9 cellular contexts compared by ENCODE assay signal in the genomic region with DNA sequence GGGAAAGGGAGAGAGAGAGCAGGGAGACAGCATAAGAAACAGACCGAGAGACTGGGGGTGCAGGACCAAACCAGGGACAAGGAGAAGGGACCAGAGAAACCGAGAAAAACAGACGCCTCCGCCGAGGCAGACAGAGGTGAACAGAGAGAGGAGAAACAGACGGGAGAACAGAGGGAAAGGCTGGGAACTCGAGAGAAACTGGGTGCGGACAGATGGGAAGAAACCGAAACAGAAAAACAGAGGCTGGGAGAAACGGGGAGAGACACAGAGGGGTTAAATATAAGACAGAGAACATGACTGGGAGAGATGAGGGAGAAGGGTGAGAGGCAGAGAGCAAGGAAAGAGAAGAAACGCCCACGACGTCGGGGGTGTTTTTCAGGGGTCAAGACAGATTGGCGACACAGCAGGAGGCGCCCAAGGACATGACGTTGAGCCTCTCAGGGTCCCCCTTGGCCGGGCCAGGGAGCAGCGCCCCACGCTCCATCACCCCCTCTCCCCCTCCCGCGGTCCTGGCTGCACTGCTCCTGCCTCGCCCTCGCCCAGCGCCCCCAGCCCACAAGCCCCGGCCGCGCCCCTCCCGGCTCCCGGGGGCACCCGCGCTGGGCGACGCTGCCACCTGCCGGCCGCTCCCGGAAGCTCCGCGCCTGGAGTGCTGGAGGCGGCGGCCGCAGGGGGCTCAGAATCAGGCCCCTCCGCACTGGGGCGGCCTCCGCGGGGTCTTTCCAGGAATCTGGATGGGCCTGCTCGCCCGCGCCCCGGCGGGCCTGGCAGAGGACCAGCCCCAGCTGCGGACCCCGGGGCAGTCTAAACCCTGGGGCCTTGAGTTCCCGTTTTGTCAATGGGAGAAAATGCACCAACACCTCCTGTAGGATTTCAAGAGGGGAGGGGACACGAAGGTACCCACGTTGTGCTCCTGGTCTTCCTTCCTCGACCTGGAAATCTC. TPM values are rescaled to one million over a fixed set of nuclear protein-coding genes. Genes with fewer than 3 reads are reported as not detected.
DNase-seq lines count a peak whose midpoint lies in the region; ATAC-seq and TF ChIP-seq lines count a peak whose summit lies in the region.
"Had no signal": no experiment of that assay in that cellular context is flagged by ENCODE, and none has a peak within 500 bp of the region (broad histone marks: within the 10 kb centered on the region; RNA-seq: fewer than 3 reads in every experiment).

No MANE protein-coding gene starts in this region.

- H3K9me3 ChIP-seq in mucosa of descending colon, result no peaks in the 10 kb centered on the region

- peak overlapping the region; percentile 7 for H3K27ac Mint-ChIP-seq in endothelial cell (ENCODE audit: unreplicated experiment)
- peak overlapping the region; percentile 63 for H3K27ac Mint-ChIP-seq in stimulated activated effector memory CD8-positive, alpha-beta T cell treated with anti-CD3 and anti-CD28 coated beads, Interleukin-12 subunit alpha, Interleukin-12 subunit beta, amount 100 ng/mL, for 72 hours

- TF ChIP-seq CTCF in GM10248 (IDR thresholded peaks at IDR 0.05; ENCODE audit: control extremely low read depth, extremely low read depth, low read depth, missing control alignments), result peak; percentile 91
- TF ChIP-seq CTCF in endothelial cell (IDR thresholded peaks at IDR 0.05; ENCODE audit: unreplicated experiment), result peak; percentile 98
- TF ChIP-seq CTCF in mucosa of descending colon (IDR thresholded peaks at IDR 0.05), result peak; percentile 93

- H3K4me3 ChIP-seq in mucosa of descending colon, result peak overlapping the region; percentile 14

- peak overlapping the region; percentile 88 for H3K4me3 Mint-ChIP-seq in endothelial cell (ENCODE audit: unreplicated experiment)
- peak overlapping the region; percentile 75 for H3K4me3 Mint-ChIP-seq in stimulated activated effector memory CD8-positive, alpha-beta T cell treated with anti-CD3 and anti-CD28 coated beads, Interleukin-12 subunit alpha, Interleukin-12 subunit beta, amount 100 ng/mL, for 72 hours

- POLR2A ChIA-PET in GM10248 (lab: Yijun Ruan, JAX), result no interaction called here

- peaks cover 6% of the 10 kb centered on the region for H3K36me3 Mint-ChIP-seq in endothelial cell (ENCODE audit: low read depth, unreplicated experiment)
- no peaks in the 10 kb centered on the region for H3K36me3 Mint-ChIP-seq in stimulated activated effector memory CD8-positive, alpha-beta T cell treated with anti-CD3 and anti-CD28 coated beads, Interleukin-12 subunit alpha, Interleukin-12 subunit beta, amount 100 ng/mL, for 72 hours

- peak; percentile 70 for ATAC-seq in mucosa of descending colon
- ATAC-seq in stimulated activated effector memory CD8-positive, alpha-beta T cell treated with anti-CD3 and anti-CD28 coated beads, Interleukin-12 subunit alpha, Interleukin-12 subunit beta, amount 100 ng/mL, for 72 hours, result peak; percentile 55
- no peak for ATAC-seq in HG02571 (IDR thresholded peaks at IDR 0.05; ENCODE audit: unreplicated experiment)
- no peak for ATAC-seq in HG03442 (IDR thresholded peaks at IDR 0.05; ENCODE audit: unreplicated experiment)

- CTCF ChIA-PET in GM10248 (lab: Yijun Ruan, JAX), result interaction anchor here (0.7 to 5.1 kb wide), 23 partner anchors 10 to 246 kb away, joined by 3 to 128 read pairs (median 5); a partner anchor contains a TSS

- no peaks in the 10 kb centered on the region for H3K36me3 ChIP-seq in mucosa of descending colon (ENCODE audit: low read depth)

- DNase-seq in GM10248 (ENCODE audit: extremely low spot score) (peak; percentile 80), NCI-H1694 treated with DMSO at 0.1 percent for 48 hours (lab: John Stamatoyannopoulos, UW) (peak; percentile 55), endothelial cell (ENCODE audit: low spot score) (peak; percentile 85), mucosa of descending colon (peak in 2 of 3 donors; percentile 69 to 78)
- peak; percentile 2 to 15 for DNase-seq in activated CD8-positive, alpha-beta memory T cell treated with anti-CD3 and anti-CD28 coated beads for 4 hours (ENCODE audit: low read depth in 2 of 2)
- DNase-seq in stimulated activated effector memory CD8-positive, alpha-beta T cell treated with anti-CD3 and anti-CD28 coated beads, Interleukin-12 subunit alpha, Interleukin-12 subunit beta, amount 100 ng/mL, for 72 hours (ENCODE audit: low spot score in 2 of 2), result peak; percentile 64 to 83

- H3K4me1 ChIP-seq in mucosa of descending colon (ENCODE audit: low read depth), result peaks cover 25% of the 10 kb centered on the region

- H3K4me1 Mint-ChIP-seq in endothelial cell (ENCODE audit: unreplicated experiment), result peaks cover 22% of the 10 kb centered on the region
- peaks cover 17% of the 10 kb centered on the region for H3K4me1 Mint-ChIP-seq in stimulated activated effector memory CD8-positive, alpha-beta T cell treated with anti-CD3 and anti-CD28 coated beads, Interleukin-12 subunit alpha, Interleukin-12 subunit beta, amount 100 ng/mL, for 72 hours

- H3K9me3 Mint-ChIP-seq in endothelial cell (ENCODE audit: unreplicated experiment), result no peaks in the 10 kb centered on the region
- H3K9me3 Mint-ChIP-seq in stimulated activated effector memory CD8-positive, alpha-beta T cell treated with anti-CD3 and anti-CD28 coated beads, Interleukin-12 subunit alpha, Interleukin-12 subunit beta, amount 100 ng/mL, for 72 hours, result no peaks in the 10 kb centered on the region

- intact Hi-C loops in mucosa of descending colon (cut with DNase I, micrococcal nuclease), result loop anchor here in 1 of 2 donors (5.0 kb wide), 1 partner anchor 71 kb away; a partner anchor contains a TSS

- H3K27me3 Mint-ChIP-seq in endothelial cell (ENCODE audit: unreplicated experiment), result peaks cover 14% of the 10 kb centered on the region

RNA-seq across cellular contexts. Expression of a gene that starts 1.3 kb away (rescaled TPM):
- total RNA-seq in endothelial cell (ENCODE audit: unreplicated experiment), result 28.1 TPM
- 1 to 10 TPM; 1.3 to 2.8 (median 2.6) TPM for total RNA-seq in mucosa of descending colon
- total RNA-seq: dermis microvascular lymphatic vessel endothelial cell had no signal

Comparison
In these comparisons a context has a peak if more than half of its experiments do, and no peak if none do; other contexts are left out.
1. DNase-seq: peak in every context shown above with its lines; median percentile 85 in endothelial cell; 80 in GM10248; 74 in mucosa of descending colon; 74 in stimulated activated effector memory CD8-positive, alpha-beta T cell treated with anti-CD3 and anti-CD28 coated beads, Interleukin-12 subunit alpha, Interleukin-12 subunit beta, amount 100 ng/mL, for 72 hours; 55 in NCI-H1694 treated with DMSO at 0.1 percent for 48 hours; 8 in activated CD8-positive, alpha-beta memory T cell treated with anti-CD3 and anti-CD28 coated beads for 4 hours.
2. ATAC-seq: peak in mucosa of descending colon (single experiment) and stimulated activated effector memory CD8-positive, alpha-beta T cell treated with anti-CD3 and anti-CD28 coated beads, Interleukin-12 subunit alpha, Interleukin-12 subunit beta, amount 100 ng/mL, for 72 hours (single experiment); none in HG02571 (single experiment) and HG03442 (single experiment).
3. Peak in every context shown above with its lines, with median percentiles within 50 percentile points of each other: CTCF ChIP-seq.